14 cellular contexts compared by ENCODE assay signal in the genomic region with DNA sequence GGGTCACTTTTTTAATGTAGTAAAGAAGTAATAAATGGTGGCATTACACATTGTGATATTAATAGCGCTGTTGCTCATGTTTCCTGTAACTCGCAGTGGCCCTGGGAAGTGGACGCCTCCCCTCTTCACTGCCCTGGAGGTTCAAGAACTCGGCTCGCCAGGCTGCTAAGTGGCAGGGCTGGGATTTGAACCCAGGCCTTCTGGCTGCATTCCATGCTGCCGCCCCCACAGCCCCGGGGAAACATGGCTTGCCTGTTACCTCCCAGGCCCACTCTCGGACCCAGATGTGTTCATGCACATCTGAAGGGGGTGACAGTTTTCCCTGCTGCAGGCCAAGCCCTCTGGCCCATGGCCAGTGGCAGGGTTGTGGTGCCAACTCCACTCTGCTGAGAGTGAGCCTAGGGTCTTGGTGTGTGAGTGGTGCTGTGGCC. TPM values are rescaled to one million over a fixed set of nuclear protein-coding genes. Genes with fewer than 3 reads are reported as not detected.
DNase-seq lines count a peak whose midpoint lies in the region; FAIRE-seq and TF ChIP-seq lines count a peak whose summit lies in the region.
"Had no signal": no experiment of that assay in that cellular context is flagged by ENCODE, and none has a peak within 500 bp of the region (broad histone marks: within the 10 kb centered on the region; RNA-seq: fewer than 3 reads in every experiment).

No MANE protein-coding gene starts in this region.

- peaks cover 3% of the 10 kb centered on the region for H3K79me1 ChIP-seq in neuronal stem cell (ENCODE audit: low read depth, low read length)
- no peaks in the 10 kb centered on the region for H3K79me1 ChIP-seq in H9 (ENCODE audit: insufficient read depth, low read depth, low read length, poor library complexity, severe bottlenecking)

- H3K27ac Mint-ChIP-seq in H9, result peak overlapping the region in 1 of 3 experiments; percentile 65; a peak in 1 of 7 replicates
- H3K27ac Mint-ChIP-seq: activated B cell treated with CpG ODN at 0.5 μM for 24 hours; activated T-helper 17 cell treated with anti-CD3 and anti-CD28 coated beads, Interleukin-2, amount 50 U/mL, for 72 hours; dendritic cell treated with granulocyte-macrophage colony-stimulating factor and Interleukin-4, amounts not matched to agents 40 ng/mL and 50 ng/mL, for 4 days had no signal

- no peak overlapping the region for H2BK120ac ChIP-seq in neuronal stem cell (ENCODE audit: low read depth, low read length)
- H2BK120ac ChIP-seq in H9 (ENCODE audit: low read depth, low read length, poor library complexity, severe bottlenecking), result no peak overlapping the region

- DNase-seq in foreskin fibroblast, result peak; percentile 24 to 63
- DNase-seq in neuronal stem cell (ENCODE audit: low spot score), result no peak
- DNase-seq in H9, result no peak
- DNase-seq in GM12891 (ENCODE audit: insufficient read length, low spot score), result no peak
- no peak for DNase-seq in occipital lobe (lab: John Stamatoyannopoulos, UW)
- DNase-seq: activated B cell treated with CpG ODN at 0.5 μM for 24 hours; stimulated activated CD4-positive, alpha-beta T cell treated with anti-CD3 and anti-CD28 coated beads, Interleukin-4, amount 100 ng/mL, for 24 hours; trophoblast cell had no signal

- H3T11ph ChIP-seq in H9 (ENCODE audit: low read length), result no peak overlapping the region

- H3K27ac ChIP-seq in angular gyrus (ENCODE audit: low read depth, low read length) (peak overlapping the region; percentile 98), neuronal stem cell (replicated peaks; ENCODE audit: low read length) (no peak overlapping the region), urinary bladder (ENCODE audit: low read depth) (peak overlapping the region; percentile 33), H9 (ENCODE audit: insufficient read length, low read depth, low read length) (no peak overlapping the region)

- H3K4ac ChIP-seq in neuronal stem cell (ENCODE audit: low read length), result no peak overlapping the region
- no peak overlapping the region for H3K4ac ChIP-seq in H9 (ENCODE audit: low read depth, low read length)

- H2AK5ac ChIP-seq in neuronal stem cell (ENCODE audit: low read depth, low read length), result no peak overlapping the region
- H2AK5ac ChIP-seq in H9 (ENCODE audit: insufficient read length, low read length), result no peak overlapping the region

- no peaks in the 10 kb centered on the region for H4K20me1 ChIP-seq in H9 (ENCODE audit: control insufficient read depth, insufficient read depth, insufficient read length)

- no peaks in the 10 kb centered on the region for H3K9me3 Mint-ChIP-seq in H9
- H3K9me3 Mint-ChIP-seq: activated B cell treated with CpG ODN at 0.5 μM for 24 hours; activated T-helper 17 cell treated with anti-CD3 and anti-CD28 coated beads, Interleukin-2, amount 50 U/mL, for 72 hours; dendritic cell treated with granulocyte-macrophage colony-stimulating factor and Interleukin-4, amounts not matched to agents 40 ng/mL and 50 ng/mL, for 4 days had no signal

- no peak overlapping the region for H4K8ac ChIP-seq in neuronal stem cell (ENCODE audit: low read depth, low read length)
- H4K8ac ChIP-seq in H9 (replicated peaks; ENCODE audit: insufficient read length, low read depth, low read length), result no peak overlapping the region

- peaks cover 29 to 51% of the 10 kb centered on the region in 2 experiments for H3K4me1 Mint-ChIP-seq in H9
- H3K4me1 Mint-ChIP-seq: activated T-helper 17 cell treated with anti-CD3 and anti-CD28 coated beads, Interleukin-2, amount 50 U/mL, for 72 hours had no signal

- H3K27me3 ChIP-seq in neuronal stem cell (ENCODE audit: control insufficient read depth in 3 of 3, insufficient read depth in 3 of 3, low read depth in 1 of 3, low read length in 3 of 3) (no peaks in the 10 kb centered on the region), H9 (ENCODE audit: insufficient read depth, low read length) (no peaks in the 10 kb centered on the region)

- H3K4me1 ChIP-seq in neuronal stem cell (ENCODE audit: control insufficient read depth in 2 of 2, insufficient read depth in 1 of 2, low read depth in 1 of 2, low read length in 2 of 2) (peaks cover 7 to 18% of the 10 kb centered on the region in 2 donors), urinary bladder (ENCODE audit: insufficient read depth) (no peaks in the 10 kb centered on the region), H9 (ENCODE audit: insufficient read depth, low read length) (peaks cover 8% of the 10 kb centered on the region; the same call in 1 of the 2 replicates)

- no peak overlapping the region for H2BK15ac ChIP-seq in neuronal stem cell (ENCODE audit: low read length)
- no peak overlapping the region for H2BK15ac ChIP-seq in H9 (ENCODE audit: low read depth, low read length)

- H3K9ac ChIP-seq in neuronal stem cell (ENCODE audit: low read depth, low read length, poor library complexity), result peak overlapping the region; percentile 30
- no peak overlapping the region for H3K9ac ChIP-seq in H9 (ENCODE audit: extremely low read depth, insufficient read length, low read length)

- no peak overlapping the region for H3K23ac ChIP-seq in neuronal stem cell (ENCODE audit: low read depth, low read length, poor library complexity)
- no peak overlapping the region for H3K23ac ChIP-seq in H9 (ENCODE audit: insufficient read length, low read depth, low read length)

- FAIRE-seq in GM12891 (lab: Jason Lieb, UNC), result no peak
- FAIRE-seq: GM12878 had no signal

- peaks cover 3 to 30% (median 30%) of the 10 kb centered on the region in 3 experiments; a peak in 6 of 7 replicates for H3K36me3 Mint-ChIP-seq in H9 (ENCODE audit: insufficient read depth in 1 of 3, low read depth in 3 of 3)

- H3K36me3 ChIP-seq in neuronal stem cell (replicated peaks in 1 of 2; ENCODE audit: control insufficient read depth in 2 of 2, insufficient read depth in 2 of 2, low read length in 2 of 2), result peaks cover 26 to 50% of the 10 kb centered on the region in 2 donors
- H3K36me3 ChIP-seq in urinary bladder (ENCODE audit: insufficient read depth), result peaks cover 7% of the 10 kb centered on the region

- no peak overlapping the region for H2BK12ac ChIP-seq in neuronal stem cell (ENCODE audit: low read length)
- no peak overlapping the region for H2BK12ac ChIP-seq in H9 (ENCODE audit: insufficient read length, low read depth, low read length)

- no peak for TF ChIP-seq POLR2A in GM12891 (IDR thresholded peaks at IDR 0.05; ENCODE audit: low read depth, low read length)

- no peak overlapping the region for H3K4me3 ChIP-seq in foreskin fibroblast (ENCODE audit: low read depth in 1 of 2, low read length in 2 of 2)
- no peak overlapping the region for H3K4me3 ChIP-seq in neuronal stem cell (ENCODE audit: low read length in 2 of 2)
- no peak overlapping the region for H3K4me3 ChIP-seq in urinary bladder (ENCODE audit: low read depth, low read length)
- H3K4me3 ChIP-seq: GM12878 had no signal

- no peaks in the 10 kb centered on the region for H3K79me2 ChIP-seq in H9 (ENCODE audit: insufficient read depth, low read length)

- H4K91ac ChIP-seq in neuronal stem cell (ENCODE audit: low read depth, low read length, poor library complexity) (no peak overlapping the region), H9 (ENCODE audit: insufficient read length, low read depth, low read length) (no peak overlapping the region)

- no peak overlapping the region for H3K4me2 ChIP-seq in neuronal stem cell (ENCODE audit: insufficient read depth, low read length, poor library complexity, severe bottlenecking)
- no peak overlapping the region for H3K4me2 ChIP-seq in H9 (ENCODE audit: insufficient read depth, insufficient read length, low read length)

- H3K14ac ChIP-seq in neuronal stem cell (ENCODE audit: low read length) (peak overlapping the region; percentile 42), H9 (ENCODE audit: insufficient read depth, low read length) (no peak overlapping the region)

- no peak overlapping the region for H2AFZ ChIP-seq in neuronal stem cell (ENCODE audit: low read length)
- no peak overlapping the region for H2AFZ ChIP-seq in H9 (ENCODE audit: low read length)

- H4K5ac ChIP-seq in H9 (ENCODE audit: insufficient read length, low read depth, low read length), result no peak overlapping the region

- WGBS in neuronal stem cell (ENCODE audit: extremely low coverage in 2 of 2, insufficient read length in 2 of 2, insufficient replicate concordance in 1 of 2), 2 donors, result no CpG with 5 or more reads among the region's 8 CpGs
- 62% methylated on average over 8 of the region's 8 CpGs for WGBS in urinary bladder
- no CpG with 5 or more reads among the region's 8 CpGs for WGBS in H9 (ENCODE audit: extremely low coverage, insufficient read length, low lambda C conversion rate)

- TF ChIP-seq CTCF in foreskin fibroblast (IDR thresholded peaks at IDR 0.05; ENCODE audit: low read depth, low read length) (no peak), H9 (conservative IDR thresholded peaks at IDR 0.05) (no peak)

- no peak overlapping the region for H2BK20ac ChIP-seq in H9 (ENCODE audit: low read depth, low read length, poor library complexity, severe bottlenecking)

- no peaks in the 10 kb centered on the region for H3K27me3 Mint-ChIP-seq in H9 (ENCODE audit: low read depth)
- H3K27me3 Mint-ChIP-seq: activated B cell treated with CpG ODN at 0.5 μM for 24 hours; activated T-helper 17 cell treated with anti-CD3 and anti-CD28 coated beads, Interleukin-2, amount 50 U/mL, for 72 hours; dendritic cell treated with granulocyte-macrophage colony-stimulating factor and Interleukin-4, amounts not matched to agents 40 ng/mL and 50 ng/mL, for 4 days had no signal

- H3K18ac ChIP-seq in neuronal stem cell (ENCODE audit: low read length), result no peak overlapping the region
- H3K18ac ChIP-seq in H9 (ENCODE audit: insufficient read length, low read depth, low read length), result no peak overlapping the region

- H2BK5ac ChIP-seq in neuronal stem cell (ENCODE audit: low read length) (no peak overlapping the region), H9 (ENCODE audit: insufficient read length, low read length) (no peak overlapping the region)

- no peak overlapping the region for H3K56ac ChIP-seq in H9 (ENCODE audit: insufficient read length, low read depth, low read length)

- no peak overlapping the region for H3K4me3 Mint-ChIP-seq in H9
- H3K4me3 Mint-ChIP-seq: activated B cell treated with CpG ODN at 0.5 μM for 24 hours; activated T-helper 17 cell treated with anti-CD3 and anti-CD28 coated beads, Interleukin-2, amount 50 U/mL, for 72 hours; dendritic cell treated with granulocyte-macrophage colony-stimulating factor and Interleukin-4, amounts not matched to agents 40 ng/mL and 50 ng/mL, for 4 days had no signal

- no peaks in the 10 kb centered on the region for H3K23me2 ChIP-seq in H9 (ENCODE audit: insufficient read length, low read depth, low read length, poor library complexity, severe bottlenecking)

- H3K9me3 ChIP-seq in neuronal stem cell (replicated peaks in 1 of 2; ENCODE audit: control insufficient read depth in 2 of 2, insufficient read depth in 1 of 2, low read depth in 1 of 2, low read length in 2 of 2) (peaks cover 0 to 2% of the 10 kb centered on the region in 2 donors), H9 (ENCODE audit: control insufficient read depth, low read depth, low read length) (no peaks in the 10 kb centered on the region)

RNA-seq across cellular contexts. Expression of a gene that starts 25.0 kb away (rescaled TPM):
- 13.5 TPM for polyA plus RNA-seq in neuronal stem cell (2013, experiment 1 of 2)
- polyA plus RNA-seq in neuronal stem cell (2013, experiment 2 of 2), result 13.6 TPM
- total RNA-seq in urinary bladder, result 4.2 TPM
- polyA plus RNA-seq in urinary bladder, result 4.8 TPM
- total RNA-seq in H9 (2021), result 4.7 and 5.0 TPM in 2 replicates
- polyA plus RNA-seq in GM12891 (2012; ENCODE audit: low read depth, missing spikeins), result 16.9 TPM
- 24.8 TPM for total RNA-seq in occipital lobe
- total RNA-seq: LHCN-M2 had no signal

RNA-seq across cellular contexts. Expression of a gene that starts 32.3 kb away (rescaled TPM):
- polyA plus RNA-seq in neuronal stem cell (2013, experiment 1 of 2), result 25.7 TPM
- polyA plus RNA-seq in neuronal stem cell (2013, experiment 2 of 2), result 24.2 TPM
- 12.6 TPM for total RNA-seq in urinary bladder
- polyA plus RNA-seq in urinary bladder, result 34.7 TPM
- total RNA-seq in H9 (2021), result 16.6 and 20.3 TPM in 2 replicates
- polyA plus RNA-seq in GM12891 (2012; ENCODE audit: low read depth, missing spikeins), result 8.7 TPM
- total RNA-seq in occipital lobe, result 15.4 TPM

Comparison
In these comparisons a context has a peak if more than half of its experiments do, and no peak if none do; other contexts are left out.
1. H3K27ac ChIP-seq: peak in angular gyrus (single experiment) and urinary bladder (single experiment); none in neuronal stem cell (single experiment) and H9 (single experiment).
2. DNase-seq: peak in foreskin fibroblast (2 of 2); none in neuronal stem cell (single experiment), H9 (single experiment), GM12891 (single experiment) and occipital lobe (single experiment).